In genomic region chr19:49113762-49114629, GRCh38 we compare ENCODE assay signal across 1 cellular context.
TF ChIP-seq lines count a peak whose summit lies in the region.

A gene with protein sequence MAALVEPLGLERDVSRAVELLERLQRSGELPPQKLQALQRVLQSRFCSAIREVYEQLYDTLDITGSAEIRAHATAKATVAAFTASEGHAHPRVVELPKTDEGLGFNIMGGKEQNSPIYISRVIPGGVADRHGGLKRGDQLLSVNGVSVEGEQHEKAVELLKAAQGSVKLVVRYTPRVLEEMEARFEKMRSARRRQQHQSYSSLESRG (plus strand): TSS chr19:49114370. CDS start chr19:49114405, 35 bp downstream.

TF ChIP-seq in K562, 482 proteins besides CTCF, POLR2A, EP300 and RAD21 (continued from another document and continues in another):
- no peak for TF ChIP-seq RREB1 (CRISPR knock-in tag; IDR thresholded peaks at IDR 0.05)
- TF ChIP-seq, protein P1, sequence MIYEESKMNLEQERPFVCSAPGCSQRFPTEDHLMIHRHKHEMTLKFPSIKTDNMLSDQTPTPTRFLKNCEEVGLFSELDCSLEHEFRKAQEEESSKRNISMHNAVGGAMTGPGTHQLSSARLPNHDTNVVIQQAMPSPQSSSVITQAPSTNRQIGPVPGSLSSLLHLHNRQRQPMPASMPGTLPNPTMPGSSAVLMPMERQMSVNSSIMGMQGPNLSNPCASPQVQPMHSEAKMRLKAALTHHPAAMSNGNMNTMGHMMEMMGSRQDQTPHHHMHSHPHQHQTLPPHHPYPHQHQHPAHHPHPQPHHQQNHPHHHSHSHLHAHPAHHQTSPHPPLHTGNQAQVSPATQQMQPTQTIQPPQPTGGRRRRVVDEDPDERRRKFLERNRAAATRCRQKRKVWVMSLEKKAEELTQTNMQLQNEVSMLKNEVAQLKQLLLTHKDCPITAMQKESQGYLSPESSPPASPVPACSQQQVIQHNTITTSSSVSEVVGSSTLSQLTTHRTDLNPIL (CRISPR knock-in tag; IDR thresholded peaks at IDR 0.05), result no peak
- TF ChIP-seq, protein P2, sequence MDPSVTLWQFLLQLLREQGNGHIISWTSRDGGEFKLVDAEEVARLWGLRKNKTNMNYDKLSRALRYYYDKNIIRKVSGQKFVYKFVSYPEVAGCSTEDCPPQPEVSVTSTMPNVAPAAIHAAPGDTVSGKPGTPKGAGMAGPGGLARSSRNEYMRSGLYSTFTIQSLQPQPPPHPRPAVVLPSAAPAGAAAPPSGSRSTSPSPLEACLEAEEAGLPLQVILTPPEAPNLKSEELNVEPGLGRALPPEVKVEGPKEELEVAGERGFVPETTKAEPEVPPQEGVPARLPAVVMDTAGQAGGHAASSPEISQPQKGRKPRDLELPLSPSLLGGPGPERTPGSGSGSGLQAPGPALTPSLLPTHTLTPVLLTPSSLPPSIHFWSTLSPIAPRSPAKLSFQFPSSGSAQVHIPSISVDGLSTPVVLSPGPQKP (CRISPR knock-in tag; IDR thresholded peaks at IDR 0.05), result no peak
- no peak for TF ChIP-seq NFE2L1 (tag; IDR thresholded peaks at IDR 0.05; ENCODE audit: borderline replicate concordance, low read depth)
- TF ChIP-seq ARID2 (IDR thresholded peaks at IDR 0.05), result no peak
- TF ChIP-seq MAZ (CRISPR knock-in tag; conservative IDR thresholded peaks at IDR 0.05 in 1 of 2, IDR thresholded peaks at IDR 0.05 in 1 of 2), result peak; percentile 63 to 68
- no peak for TF ChIP-seq ZEB2 (IDR thresholded peaks at IDR 0.05)
- peak in 1 of 2 experiments; percentile 72; a peak in 1 of 4 replicates for TF ChIP-seq FOXA3 (CRISPR knock-in tag; conservative IDR thresholded peaks at IDR 0.05 in 1 of 2, IDR thresholded peaks at IDR 0.05 in 1 of 2)
- TF ChIP-seq THAP7 (CRISPR knock-in tag; IDR thresholded peaks at IDR 0.05), result no peak
- no peak for TF ChIP-seq SNRNP70 (optimal IDR thresholded peaks at IDR 0.05; ENCODE audit: low read depth, low read length)
- TF ChIP-seq POU5F1 (IDR thresholded peaks at IDR 0.05; ENCODE audit: borderline replicate concordance, low read depth, low read length, partially characterized antibody), result no peak
- TF ChIP-seq, protein P3, sequence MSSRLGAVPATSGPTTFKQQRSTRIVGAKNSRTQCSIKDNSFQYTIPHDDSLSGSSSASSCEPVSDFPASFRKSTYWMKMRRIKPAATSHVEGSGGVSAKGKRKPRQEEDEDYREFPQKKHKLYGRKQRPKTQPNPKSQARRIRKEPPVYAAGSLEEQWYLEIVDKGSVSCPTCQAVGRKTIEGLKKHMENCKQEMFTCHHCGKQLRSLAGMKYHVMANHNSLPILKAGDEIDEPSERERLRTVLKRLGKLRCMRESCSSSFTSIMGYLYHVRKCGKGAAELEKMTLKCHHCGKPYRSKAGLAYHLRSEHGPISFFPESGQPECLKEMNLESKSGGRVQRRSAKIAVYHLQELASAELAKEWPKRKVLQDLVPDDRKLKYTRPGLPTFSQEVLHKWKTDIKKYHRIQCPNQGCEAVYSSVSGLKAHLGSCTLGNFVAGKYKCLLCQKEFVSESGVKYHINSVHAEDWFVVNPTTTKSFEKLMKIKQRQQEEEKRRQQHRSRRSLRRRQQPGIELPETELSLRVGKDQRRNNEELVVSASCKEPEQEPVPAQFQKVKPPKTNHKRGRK (tag; IDR thresholded peaks at IDR 0.05), result no peak
- TF ChIP-seq RBM15 (IDR thresholded peaks at IDR 0.05; ENCODE audit: insufficient read depth, low read length), result no peak
- no peak for TF ChIP-seq TAF7 (tag; IDR thresholded peaks at IDR 0.05)
- 0 out of 2 replicates have a peak, but pooled peaks have one; percentile 51 for TF ChIP-seq HDAC8 (tag; IDR thresholded peaks at IDR 0.05)
- no peak for TF ChIP-seq ZNF277 (CRISPR knock-in tag; IDR thresholded peaks at IDR 0.05; ENCODE audit: borderline replicate concordance)
- TF ChIP-seq, protein P4, sequence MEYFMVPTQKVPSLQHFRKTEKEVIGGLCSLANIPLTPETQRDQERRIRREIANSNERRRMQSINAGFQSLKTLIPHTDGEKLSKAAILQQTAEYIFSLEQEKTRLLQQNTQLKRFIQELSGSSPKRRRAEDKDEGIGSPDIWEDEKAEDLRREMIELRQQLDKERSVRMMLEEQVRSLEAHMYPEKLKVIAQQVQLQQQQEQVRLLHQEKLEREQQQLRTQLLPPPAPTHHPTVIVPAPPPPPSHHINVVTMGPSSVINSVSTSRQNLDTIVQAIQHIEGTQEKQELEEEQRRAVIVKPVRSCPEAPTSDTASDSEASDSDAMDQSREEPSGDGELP (CRISPR knock-in tag; IDR thresholded peaks at IDR 0.05; ENCODE audit: borderline replicate concordance), result peak; percentile 83; the same call in 1 of the 2 replicates
- TF ChIP-seq ZBTB11 (CRISPR knock-in tag; IDR thresholded peaks at IDR 0.05), result no peak
- no peak for TF ChIP-seq PREB (CRISPR knock-in tag; IDR thresholded peaks at IDR 0.05)
- 0 out of 2 replicates have a peak, but pooled peaks have one; percentile 25 for TF ChIP-seq E2F3 (CRISPR knock-in tag; IDR thresholded peaks at IDR 0.05)
- TF ChIP-seq RNF2 (IDR thresholded peaks at IDR 0.05), result no peak
- no peak for TF ChIP-seq ZNF766 (CRISPR knock-in tag; conservative IDR thresholded peaks at IDR 0.05)
- TF ChIP-seq ERF (CRISPR knock-in tag; IDR thresholded peaks at IDR 0.05), result 0 out of 2 replicates have a peak, but pooled peaks have one; percentile 33
- no peak for TF ChIP-seq ZFX (CRISPR knock-in tag; IDR thresholded peaks at IDR 0.05)
- no peak for TF ChIP-seq ATF1 (CRISPR knock-in tag; IDR thresholded peaks at IDR 0.05)
- peak; percentile 47 for TF ChIP-seq ATF1 (tag; IDR thresholded peaks at IDR 0.05)
- no peak for TF ChIP-seq ZNF165 (CRISPR knock-in tag; IDR thresholded peaks at IDR 0.05; ENCODE audit: borderline replicate concordance)
- peak; percentile 84; the same call in 1 of the 2 replicates for TF ChIP-seq E2F5 (CRISPR knock-in tag; IDR thresholded peaks at IDR 0.05)
- TF ChIP-seq ZKSCAN3 (CRISPR knock-in tag; IDR thresholded peaks at IDR 0.05), result no peak
- no peak for TF ChIP-seq NCOA2 (IDR thresholded peaks at IDR 0.05; ENCODE audit: partially characterized antibody in 2 of 2)
- TF ChIP-seq, protein P5, sequence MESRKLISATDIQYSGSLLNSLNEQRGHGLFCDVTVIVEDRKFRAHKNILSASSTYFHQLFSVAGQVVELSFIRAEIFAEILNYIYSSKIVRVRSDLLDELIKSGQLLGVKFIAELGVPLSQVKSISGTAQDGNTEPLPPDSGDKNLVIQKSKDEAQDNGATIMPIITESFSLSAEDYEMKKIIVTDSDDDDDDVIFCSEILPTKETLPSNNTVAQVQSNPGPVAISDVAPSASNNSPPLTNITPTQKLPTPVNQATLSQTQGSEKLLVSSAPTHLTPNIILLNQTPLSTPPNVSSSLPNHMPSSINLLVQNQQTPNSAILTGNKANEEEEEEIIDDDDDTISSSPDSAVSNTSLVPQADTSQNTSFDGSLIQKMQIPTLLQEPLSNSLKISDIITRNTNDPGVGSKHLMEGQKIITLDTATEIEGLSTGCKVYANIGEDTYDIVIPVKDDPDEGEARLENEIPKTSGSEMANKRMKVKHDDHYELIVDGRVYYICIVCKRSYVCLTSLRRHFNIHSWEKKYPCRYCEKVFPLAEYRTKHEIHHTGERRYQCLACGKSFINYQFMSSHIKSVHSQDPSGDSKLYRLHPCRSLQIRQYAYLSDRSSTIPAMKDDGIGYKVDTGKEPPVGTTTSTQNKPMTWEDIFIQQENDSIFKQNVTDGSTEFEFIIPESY (CRISPR knock-in tag; IDR thresholded peaks at IDR 0.05), result no peak
- no peak for TF ChIP-seq MTA1 (IDR thresholded peaks at IDR 0.05; ENCODE audit: borderline replicate concordance)
- TF ChIP-seq NFIC (IDR thresholded peaks at IDR 0.05), result peak; percentile 45
- TF ChIP-seq HNRNPL (IDR thresholded peaks at IDR 0.05; ENCODE audit: low read depth, low read length), result no peak
- no peak for TF ChIP-seq HMG20A (CRISPR knock-in tag; conservative IDR thresholded peaks at IDR 0.05)
- TF ChIP-seq POLR2H (tag; IDR thresholded peaks at IDR 0.05; ENCODE audit: low read depth), result no peak
- no peak for TF ChIP-seq ZNF239 (CRISPR knock-in tag; IDR thresholded peaks at IDR 0.05)
- TF ChIP-seq RAD51 (IDR thresholded peaks at IDR 0.05; ENCODE audit: borderline replicate concordance, low read depth), result peak; percentile 91
- no peak for TF ChIP-seq FOXJ3 (CRISPR knock-in tag; IDR thresholded peaks at IDR 0.05)
- peak; percentile 20 for TF ChIP-seq NEUROD1 (IDR thresholded peaks at IDR 0.05; ENCODE audit: borderline replicate concordance, low read depth, low read length, partially characterized antibody)
